8 cellular contexts compared by ENCODE assay signal in the genomic region with DNA sequence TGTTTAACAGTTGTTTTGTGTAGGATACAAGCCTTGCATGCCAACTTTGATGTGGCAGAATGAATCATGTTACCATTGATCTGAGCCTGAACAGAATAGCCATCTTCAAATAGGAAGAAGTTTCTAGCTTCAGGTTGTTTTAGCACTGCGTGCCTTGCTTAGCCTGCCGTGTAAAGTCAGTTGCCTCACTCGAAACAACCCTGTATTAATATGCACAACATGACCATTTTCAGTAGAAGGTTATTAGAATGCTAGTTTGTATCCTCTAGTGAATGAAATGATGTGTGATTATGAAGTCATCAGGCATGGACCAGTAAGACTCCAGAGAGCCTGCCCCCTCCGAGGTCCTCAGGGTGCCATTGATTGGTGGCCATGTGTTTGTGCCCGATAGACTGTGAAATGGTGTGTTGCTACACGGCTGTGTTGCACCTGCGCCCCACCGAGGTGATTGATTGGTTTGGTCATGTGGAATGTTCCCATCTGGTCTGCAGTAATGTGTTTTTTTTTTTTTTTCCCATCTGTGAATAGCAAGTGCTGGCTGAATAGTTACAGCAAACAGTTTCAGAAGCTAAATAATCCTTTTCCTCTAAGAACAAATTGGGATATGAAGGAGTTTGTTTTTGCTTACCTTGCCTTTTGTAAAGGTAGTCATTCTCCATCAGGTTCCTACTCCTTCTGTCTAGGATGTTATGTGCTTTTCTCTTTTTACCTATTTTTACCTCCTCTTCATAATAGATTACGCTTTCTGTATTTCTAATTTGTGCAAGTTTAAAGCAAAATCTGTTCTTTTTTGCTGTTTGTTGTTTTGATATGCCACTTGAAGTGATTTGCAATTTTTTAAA.
DNase-seq lines count a peak whose midpoint lies in the region; ATAC-seq and TF ChIP-seq lines count a peak whose summit lies in the region.

No MANE protein-coding gene starts in this region.

- ATAC-seq in GM19328 (IDR thresholded peaks at IDR 0.05; ENCODE audit: unreplicated experiment): no peak

- no peak for TF ChIP-seq CTCF in HFF-Myc (IDR thresholded peaks at IDR 0.05; ENCODE audit: low read depth, low read length, missing control alignments)

- no peak overlapping the region for H3K4me3 ChIP-seq in HFF-Myc (replicated peaks; ENCODE audit: low read depth, low read length)

- DNase-seq in AG20443 (ENCODE audit: low spot score) (peak; percentile 14), HFF-Myc (ENCODE audit: extremely low read depth, low read depth) (peak; percentile 60), SK-N-DZ (ENCODE audit: low spot score) (peak; percentile 48), hippocampal formation (lab: John Stamatoyannopoulos, UW) (peak; percentile 27 to 53), GF-D8 (lab: John Stamatoyannopoulos, UW) (no peak), SIG-M5 treated with dmso at 0.1 percent for 504 hours (lab: John Stamatoyannopoulos, UW; ENCODE audit: unreplicated experiment) (no peak), RKO (ENCODE audit: low spot score) (no peak)

Comparison
In these comparisons a context has a peak if more than half of its experiments do, and no peak if none do; other contexts are left out.
1. DNase-seq: peak in AG20443 (single experiment), HFF-Myc (single experiment), SK-N-DZ (single experiment) and hippocampal formation (2 of 2); none in GF-D8 (single experiment), SIG-M5 treated with dmso at 0.1 percent for 504 hours (single experiment) and RKO (single experiment).